In genomic region chr17:50767446-50767845, GRCh38 we compare ENCODE assay signal across 20 cellular contexts. TPM values are rescaled to one million over a fixed set of nuclear protein-coding genes. Genes with fewer than 3 reads are reported as not detected.
DNase-seq lines count a peak whose midpoint lies in the region; ATAC-seq and TF ChIP-seq lines count a peak whose summit lies in the region.
"Had no signal": no experiment of that assay in that cellular context is flagged by ENCODE, and none has a peak within 500 bp of the region (broad histone marks: within the 10 kb centered on the region; RNA-seq: fewer than 3 reads in every experiment).

Gene ANKRD40CL, minus strand, starts transcription at chr17:50767518. Its CDS starts 605 bp downstream, at chr17:50766913.

- H3K4me3 Mint-ChIP-seq in Calu3 (ENCODE audit: low read depth, unreplicated experiment) (no peak within 1 kb of the TSS), endothelial cell (ENCODE audit: unreplicated experiment) (no peak within 1 kb of the TSS)
- H3K4me3 Mint-ChIP-seq: central memory CD8-positive, alpha-beta T cell had no signal

- H3K27ac ChIP-seq in RWPE1, result peak within 1 kb of the TSS; percentile 69
- H3K27ac ChIP-seq: KMS-11, uterus had no signal

- intact Hi-C loops in Calu3 (cut with micrococcal nuclease; ENCODE audit: unreplicated experiment) (no loop called here), posterior vena cava (cut with DNase I) (no loop called here)

- H3K27me3 Mint-ChIP-seq in Calu3 (ENCODE audit: unreplicated experiment), result no peaks in the 10 kb centered on the region
- peaks cover 6% of the 10 kb centered on the region for H3K27me3 Mint-ChIP-seq in endothelial cell (ENCODE audit: unreplicated experiment)

- BruUV-seq in Calu3 (replicated peaks; lab: Mats Ljungman, UMichigan), result no TSS peak

- H3K9me3 Mint-ChIP-seq in Calu3 (ENCODE audit: low read depth, unreplicated experiment) (no peaks in the 10 kb centered on the region), endothelial cell (ENCODE audit: unreplicated experiment) (no peaks in the 10 kb centered on the region)
- H3K9me3 Mint-ChIP-seq: activated T-helper 2 cell treated with anti-CD3 and anti-CD28 coated beads, Interferon-gamma antibody, Interleukin-2, Interleukin-4, amounts not matched to agents 10 μg/mL and 5 μg/mL and 100 μg/mL, durations not matched to agents 14 hours and 24 hours and 36 hours; central memory CD8-positive, alpha-beta T cell had no signal

- H3K36me3 Mint-ChIP-seq in Calu3 (ENCODE audit: insufficient read depth, unreplicated experiment), result no peaks in the 10 kb centered on the region
- no peaks in the 10 kb centered on the region for H3K36me3 Mint-ChIP-seq in endothelial cell (ENCODE audit: low read depth, unreplicated experiment)

- H3K4me1 Mint-ChIP-seq in Calu3 (ENCODE audit: low read depth, unreplicated experiment), result peaks cover 48% of the 10 kb centered on the region
- peaks cover 31% of the 10 kb centered on the region for H3K4me1 Mint-ChIP-seq in endothelial cell (ENCODE audit: unreplicated experiment)

- H3K27ac Mint-ChIP-seq in Calu3 (ENCODE audit: unreplicated experiment) (peak within 1 kb of the TSS; percentile 43), endothelial cell (ENCODE audit: unreplicated experiment) (no peak within 1 kb of the TSS)
- H3K27ac Mint-ChIP-seq: activated T-helper 2 cell treated with anti-CD3 and anti-CD28 coated beads, Interferon-gamma antibody, Interleukin-2, Interleukin-4, amounts not matched to agents 10 μg/mL and 5 μg/mL and 100 μg/mL, durations not matched to agents 14 hours and 24 hours and 36 hours had no signal

- POLR2A ChIA-PET in RWPE1 (lab: Yijun Ruan, JAX; ENCODE audit: low non-redundant PET), result no interaction called here

- no peak for DNase-seq in Calu3
- DNase-seq in RWPE1 (ENCODE audit: low spot score), result no peak
- peak; percentile 41 for DNase-seq in left lobe of liver (ENCODE audit: low spot score)
- DNase-seq in posterior vena cava (ENCODE audit: low spot score), result peak; percentile 35
- no peak for DNase-seq in NCI-H774 (lab: John Stamatoyannopoulos, UW)
- no peak for DNase-seq in endothelial cell (ENCODE audit: low spot score)
- no peak for DNase-seq in medulla oblongata (ENCODE audit: extremely low spot score)
- DNase-seq: AML-193; amniotic stem cell; effector memory CD4-positive, alpha-beta T cell; kidney; NCI-H2029; NCI-H446 treated with DMSO at 0.1 percent for 48 hours; Right ventricle myocardium superior; stimulated activated CD4-positive, alpha-beta T cell treated with anti-CD3 and anti-CD28 coated beads, Interleukin-2, amount 100 ng/mL, for 24 hours; uterus had no signal

- no peak for TF ChIP-seq CTCF in Calu3 (IDR thresholded peaks at IDR 0.05; ENCODE audit: unreplicated experiment)
- no peak for TF ChIP-seq CTCF in RWPE1 (conservative IDR thresholded peaks at IDR 0.05; ENCODE audit: low read depth)
- TF ChIP-seq CTCF in endothelial cell (IDR thresholded peaks at IDR 0.05; ENCODE audit: unreplicated experiment), result no peak

- ATAC-seq in left lobe of liver, result no peak
- no peak for ATAC-seq in GM21381 (IDR thresholded peaks at IDR 0.05; ENCODE audit: unreplicated experiment)

- CTCF ChIA-PET in Calu3 (lab: Charles Lee) (interaction anchor here (0.9 to 1.0 kb wide), 3 partner anchors 15 to 19 kb away, joined by 3 to 6 read pairs (median 5); no protein-coding TSS in a partner anchor), RWPE1 (lab: Yijun Ruan, JAX) (no interaction called here)

RNA-seq across cellular contexts. Expression of gene ANKRD40CL, which starts in this region (rescaled TPM):
- total RNA-seq in Calu3 (2022) (0.64 TPM in 1 of 2 replicates, not detected in the other), left lobe of liver (not detected), posterior vena cava (not detected), endothelial cell (ENCODE audit: unreplicated experiment) (not detected)
- total RNA-seq: activated T-helper 2 cell treated with anti-CD3 and anti-CD28 coated beads, Interferon-gamma antibody, Interleukin-2, Interleukin-4, amounts not matched to agents 10 μg/mL and 5 μg/mL and 100 μg/mL, durations not matched to agents 14 hours and 24 hours and 36 hours; kidney; Right ventricle myocardium superior; uterus had no signal

Comparison
In these comparisons a context has a peak if more than half of its experiments do, and no peak if none do; other contexts are left out.
1. Peak in DNase-seq in left lobe of liver; RNA of the gene not detected or under 1 TPM.
2. Peak in DNase-seq in posterior vena cava; RNA of the gene not detected or under 1 TPM.